In the genomic region with DNA sequence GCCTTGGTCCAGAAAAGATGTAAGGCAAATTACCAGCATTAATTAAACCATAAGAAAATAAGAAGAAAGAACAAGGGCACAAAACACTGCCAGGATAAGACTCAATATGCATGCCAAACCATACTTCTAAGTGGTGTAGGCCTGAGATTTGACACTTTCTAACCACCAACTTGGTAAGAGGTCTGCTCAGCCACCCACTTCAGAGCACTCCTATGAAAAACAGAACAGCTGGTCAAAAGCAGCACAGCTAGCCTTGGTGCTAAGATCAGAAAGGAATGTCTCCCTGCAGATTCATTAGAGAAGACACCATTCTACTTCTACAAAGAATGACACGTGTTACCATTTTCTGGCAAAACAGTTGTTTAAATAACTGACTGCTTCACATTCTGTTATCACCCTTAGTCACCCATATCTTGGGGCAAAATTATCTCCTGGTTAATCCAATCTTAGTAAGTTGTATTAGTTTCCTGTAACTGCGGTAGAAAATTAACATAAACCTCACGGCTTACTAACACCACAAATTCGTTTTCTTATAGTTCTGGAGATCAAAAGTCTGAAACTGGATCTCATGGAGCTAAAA, we compare ENCODE assay signal across 17 cellular contexts. TPM values are rescaled to one million over a fixed set of nuclear protein-coding genes. Genes with fewer than 3 reads are reported as not detected.
DNase-seq lines count a peak whose midpoint lies in the region; ATAC-seq, FAIRE-seq and TF ChIP-seq lines count a peak whose summit lies in the region.
"Had no signal": no experiment of that assay in that cellular context is flagged by ENCODE, and none has a peak within 500 bp of the region (broad histone marks: within the 10 kb centered on the region; RNA-seq: fewer than 3 reads in every experiment).

No MANE protein-coding gene starts in this region.

- H3K27me3 ChIP-seq in A673 (replicated peaks; ENCODE audit: insufficient read depth, low read depth, low read length, poor library complexity) (no peaks in the 10 kb centered on the region), ascending aorta (no peaks in the 10 kb centered on the region)
- H3K27me3 ChIP-seq: vagina had no signal

- H3K4me2 ChIP-seq in OCI-LY7 (ENCODE audit: low read length): peak overlapping the region; percentile 40
- H3K4me2 ChIP-seq: SK-N-SH had no signal

- H3K36me3 ChIP-seq in A673 (ENCODE audit: insufficient read depth, low read length, poor library complexity, severe bottlenecking) (no peaks in the 10 kb centered on the region), OCI-LY7 (ENCODE audit: insufficient read depth, low read length) (no peaks in the 10 kb centered on the region), ascending aorta (no peaks in the 10 kb centered on the region)
- H3K36me3 ChIP-seq: vagina had no signal

- TF ChIP-seq CTCF in A673 (conservative IDR thresholded peaks at IDR 0.05; ENCODE audit: low read depth, low read length) (no peak), OCI-LY7 (conservative IDR thresholded peaks at IDR 0.05; ENCODE audit: low read length) (no peak), epithelial cell of esophagus (IDR thresholded peaks at IDR 0.05; ENCODE audit: insufficient read depth, low read depth, low read length, missing control alignments) (no peak), ascending aorta (IDR thresholded peaks at IDR 0.05) (no peak)

- CTCF ChIA-PET in A673 (lab: Charles Lee) (no interaction called here), OCI-LY7 (lab: Charles Lee; ENCODE audit: unreplicated experiment) (no interaction called here)

- H3K9me3 ChIP-seq in A673 (ENCODE audit: low read depth, low read length, poor library complexity, severe bottlenecking) (no peaks in the 10 kb centered on the region), OCI-LY7 (ENCODE audit: low read length) (no peaks in the 10 kb centered on the region), ascending aorta (no peaks in the 10 kb centered on the region)
- H3K9me3 ChIP-seq: SK-N-SH, vagina had no signal

- H3K9me2 ChIP-seq in OCI-LY7 (ENCODE audit: insufficient read depth, low read length): no peaks in the 10 kb centered on the region
- H3K9me2 ChIP-seq: SK-N-SH had no signal

- H3K4me3 ChIP-seq in A673 (ENCODE audit: low read depth, low read length, poor library complexity, severe bottlenecking): no peak overlapping the region
- H3K4me3 ChIP-seq in OCI-LY7 (ENCODE audit: low read depth, low read length, poor library complexity, severe bottlenecking): peak overlapping the region; percentile 4
- no peak overlapping the region for H3K4me3 ChIP-seq in epithelial cell of esophagus (ENCODE audit: low read length)
- H3K4me3 ChIP-seq in ascending aorta: no peak overlapping the region
- H3K4me3 ChIP-seq: vagina had no signal

- DNase-seq in A673 (ENCODE audit: low spot score) (peak; percentile 29), GM18507 (ENCODE audit: extremely low spot score, insufficient read length, low read depth) (no peak), OCI-LY7 (ENCODE audit: low spot score) (peak; percentile 18), epithelial cell of esophagus (ENCODE audit: low read depth) (peak; percentile 29), ascending aorta (ENCODE audit: low spot score in 2 of 2) (no peak), retina (no peak), DMS114 treated with DMSO at 0.1 percent for 48 hours (lab: John Stamatoyannopoulos, UW; ENCODE audit: unreplicated experiment) (no peak)
- DNase-seq: islet precursor cell; NCI-H1092; NCI-H345; OCI-M1; SK-N-SH; stimulated activated CD4-positive, alpha-beta T cell treated with anti-CD3 and anti-CD28 coated beads, Interleukin-1b, Interleukin-23, amount 100 ng/mL, for 48 hours; stimulated activated CD8-positive, alpha-beta memory T cell treated with anti-CD3 and anti-CD28 coated beads, Interleukin-4, amount 100 ng/mL, for 48 hours had no signal

- H3K4me1 ChIP-seq in A673 (ENCODE audit: insufficient read depth, low read length, poor library complexity, severe bottlenecking): peaks cover 9% of the 10 kb centered on the region
- peaks cover 36% of the 10 kb centered on the region for H3K4me1 ChIP-seq in OCI-LY7 (ENCODE audit: insufficient read depth, low read length, poor library complexity, severe bottlenecking)
- H3K4me1 ChIP-seq in ascending aorta: no peaks in the 10 kb centered on the region

- H3K27ac ChIP-seq in A673 (ENCODE audit: low read depth, low read length, poor library complexity, severe bottlenecking) (no peak overlapping the region), OCI-LY7 (ENCODE audit: low read depth, low read length, poor library complexity, severe bottlenecking) (no peak overlapping the region), ascending aorta (no peak overlapping the region)
- H3K27ac ChIP-seq: vagina, VCaP had no signal

- POLR2A ChIA-PET in A673 (lab: Charles Lee; ENCODE audit: low non-redundant PET) (no interaction called here), OCI-LY7 (lab: Charles Lee) (interaction anchor here (0.7 to 1.3 kb wide), 2 partner anchors 12 to 15 kb away, joined by 3 to 4 read pairs; no protein-coding TSS in a partner anchor)

- intact Hi-C loops in A673 (cut with micrococcal nuclease; ENCODE audit: unreplicated experiment): no loop called here
- intact Hi-C loops in OCI-LY7 (cut with micrococcal nuclease; ENCODE audit: unreplicated experiment): no loop called here
- intact Hi-C loops in ascending aorta (cut with DNase I): no loop called here

- peaks cover 12% of the 10 kb centered on the region; the same call in 1 of the 2 replicates for H3K79me2 ChIP-seq in OCI-LY7 (ENCODE audit: insufficient read depth, low read depth, low read length)

- peak; percentile 61 for FAIRE-seq in GM18507 (lab: Jason Lieb, UNC)

- H2AFZ ChIP-seq in OCI-LY7 (ENCODE audit: low read length): peak overlapping the region; percentile 28; the same call in 1 of the 2 replicates

- no peak for ATAC-seq in GM21528 (IDR thresholded peaks at IDR 0.05; ENCODE audit: low FRiP score, unreplicated experiment)

- no peaks in the 10 kb centered on the region for H4K20me1 ChIP-seq in OCI-LY7 (ENCODE audit: insufficient read depth, low read length)

- no TSS peak for BruUV-seq in A673 (replicated peaks; lab: Mats Ljungman, UMichigan)
- BruUV-seq in OCI-LY7 (replicated peaks; lab: Mats Ljungman, UMichigan): no TSS peak

RNA-seq across cellular contexts. Expression of gene RPS6KA5, which starts 13.2 kb away (rescaled TPM):
- 7.6 and 7.9 TPM in 2 replicates for total RNA-seq in A673 (2021)
- total RNA-seq in OCI-LY7 (2014; rRNA removed; shearing (Covaris generic)): 9.0 and 9.6 TPM in 2 replicates
- 12.7 and 14.3 TPM in 2 replicates for total RNA-seq in OCI-LY7 (2022)
- total RNA-seq in ascending aorta: 0.21 TPM

Comparison
In these comparisons a context has a peak if more than half of its experiments do, and no peak if none do; other contexts are left out.
1. DNase-seq: peak in A673 (single experiment), OCI-LY7 (single experiment) and epithelial cell of esophagus (single experiment); none in GM18507 (single experiment), ascending aorta (0 of 2), retina (single experiment) and DMS114 treated with DMSO at 0.1 percent for 48 hours (single experiment).